In genomic region chr18:36296591-36297418, GRCh38 we compare ENCODE assay signal across 1 cellular context.
TF ChIP-seq lines count a peak whose summit lies in the region.

No MANE protein-coding gene starts in this region.

TF ChIP-seq in A549, 52 proteins besides CTCF, POLR2A, EP300 and RAD21 (continued from another document):
- TF ChIP-seq HMGXB4 (CRISPR knock-in tag; IDR thresholded peaks at IDR 0.05; ENCODE audit: borderline replicate concordance) = no peak
- TF ChIP-seq RNF2 (IDR thresholded peaks at IDR 0.05; ENCODE audit: borderline replicate concordance, low read depth) = 0 out of 2 replicates have a peak, but pooled peaks have one; percentile 26
